In the genomic region with DNA sequence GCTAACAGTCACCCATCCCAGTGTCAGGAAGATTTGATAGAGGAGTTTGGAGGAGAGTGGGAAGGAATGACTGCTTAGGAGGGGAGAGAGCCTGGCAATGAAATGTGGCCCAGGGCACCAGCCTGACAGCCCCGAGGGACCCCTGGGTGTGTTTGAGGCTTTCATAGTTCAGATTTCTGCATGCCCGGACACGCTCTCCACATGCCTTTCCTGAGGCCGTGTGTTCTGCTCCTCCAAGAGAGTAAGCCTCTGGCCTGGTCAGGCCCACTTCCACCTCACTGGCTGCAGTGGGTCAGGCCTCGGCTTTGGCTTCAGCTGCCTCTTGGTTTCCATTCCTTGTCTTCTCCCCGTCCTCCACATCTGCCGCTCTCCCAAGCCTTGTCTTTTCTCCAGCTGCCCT, we compare ENCODE assay signal across 2 cellular contexts.
TF ChIP-seq lines count a peak whose summit lies in the region.

No MANE protein-coding gene starts in this region.

TF ChIP-seq in A549, 52 proteins besides CTCF, POLR2A, EP300 and RAD21 (continued from another document):
- no peak for TF ChIP-seq ZC3H11A (IDR thresholded peaks at IDR 0.05)
- no peak for TF ChIP-seq BHLHE40 (IDR thresholded peaks at IDR 0.05; ENCODE audit: low read depth, low read length)
- TF ChIP-seq, protein P1, sequence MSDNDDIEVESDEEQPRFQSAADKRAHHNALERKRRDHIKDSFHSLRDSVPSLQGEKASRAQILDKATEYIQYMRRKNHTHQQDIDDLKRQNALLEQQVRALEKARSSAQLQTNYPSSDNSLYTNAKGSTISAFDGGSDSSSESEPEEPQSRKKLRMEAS (IDR thresholded peaks at IDR 0.05), result no peak
- TF ChIP-seq EHF (CRISPR knock-in tag; IDR thresholded peaks at IDR 0.05), result no peak
- TF ChIP-seq, protein P2, sequence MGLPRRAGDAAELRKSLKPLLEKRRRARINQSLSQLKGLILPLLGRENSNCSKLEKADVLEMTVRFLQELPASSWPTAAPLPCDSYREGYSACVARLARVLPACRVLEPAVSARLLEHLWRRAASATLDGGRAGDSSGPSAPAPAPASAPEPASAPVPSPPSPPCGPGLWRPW (IDR thresholded peaks at IDR 0.05), result no peak
- TF ChIP-seq, protein P3, sequence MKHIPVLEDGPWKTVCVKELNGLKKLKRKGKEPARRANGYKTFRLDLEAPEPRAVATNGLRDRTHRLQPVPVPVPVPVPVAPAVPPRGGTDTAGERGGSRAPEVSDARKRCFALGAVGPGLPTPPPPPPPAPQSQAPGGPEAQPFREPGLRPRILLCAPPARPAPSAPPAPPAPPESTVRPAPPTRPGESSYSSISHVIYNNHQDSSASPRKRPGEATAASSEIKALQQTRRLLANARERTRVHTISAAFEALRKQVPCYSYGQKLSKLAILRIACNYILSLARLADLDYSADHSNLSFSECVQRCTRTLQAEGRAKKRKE (CRISPR knock-in tag; IDR thresholded peaks at IDR 0.05; ENCODE audit: low read depth), result no peak
- TF ChIP-seq, protein P4, sequence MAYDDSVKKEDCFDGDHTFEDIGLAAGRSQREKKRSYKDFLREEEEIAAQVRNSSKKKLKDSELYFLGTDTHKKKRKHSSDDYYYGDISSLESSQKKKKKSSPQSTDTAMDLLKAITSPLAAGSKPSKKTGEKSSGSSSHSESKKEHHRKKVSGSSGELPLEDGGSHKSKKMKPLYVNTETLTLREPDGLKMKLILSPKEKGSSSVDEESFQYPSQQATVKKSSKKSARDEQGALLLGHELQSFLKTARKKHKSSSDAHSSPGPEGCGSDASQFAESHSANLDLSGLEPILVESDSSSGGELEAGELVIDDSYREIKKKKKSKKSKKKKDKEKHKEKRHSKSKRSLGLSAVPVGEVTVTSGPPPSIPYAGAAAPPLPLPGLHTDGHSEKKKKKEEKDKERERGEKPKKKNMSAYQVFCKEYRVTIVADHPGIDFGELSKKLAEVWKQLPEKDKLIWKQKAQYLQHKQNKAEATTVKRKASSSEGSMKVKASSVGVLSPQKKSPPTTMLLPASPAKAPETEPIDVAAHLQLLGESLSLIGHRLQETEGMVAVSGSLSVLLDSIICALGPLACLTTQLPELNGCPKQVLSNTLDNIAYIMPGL (CRISPR knock-in tag; IDR thresholded peaks at IDR 0.05; ENCODE audit: borderline replicate concordance), result no peak
- TF ChIP-seq JUNB (IDR thresholded peaks at IDR 0.05), result no peak
- no peak for TF ChIP-seq PHF8 (IDR thresholded peaks at IDR 0.05; ENCODE audit: borderline replicate concordance, low read depth)
- no peak for TF ChIP-seq CBX2 (IDR thresholded peaks at IDR 0.05; ENCODE audit: borderline replicate concordance, low read depth)
- TF ChIP-seq NPAS2 (CRISPR knock-in tag; IDR thresholded peaks at IDR 0.05; ENCODE audit: borderline replicate concordance), result no peak
- no peak for TF ChIP-seq NR3C1 (IDR thresholded peaks at IDR 0.05)
TF ChIP-seq in A549: peak in this region for 0.

TF ChIP-seq in WTC11, 78 proteins besides CTCF, POLR2A, EP300 and RAD21 (continued from another document):
- TF ChIP-seq, protein P4 (CRISPR knock-in tag; IDR thresholded peaks at IDR 0.05), result no peak
- TF ChIP-seq CBFB (CRISPR knock-in tag; IDR thresholded peaks at IDR 0.05; ENCODE audit: low read depth), result no peak
- no peak for TF ChIP-seq FOXJ3 (CRISPR knock-in tag; IDR thresholded peaks at IDR 0.05; ENCODE audit: borderline replicate concordance)
- TF ChIP-seq, protein P5, sequence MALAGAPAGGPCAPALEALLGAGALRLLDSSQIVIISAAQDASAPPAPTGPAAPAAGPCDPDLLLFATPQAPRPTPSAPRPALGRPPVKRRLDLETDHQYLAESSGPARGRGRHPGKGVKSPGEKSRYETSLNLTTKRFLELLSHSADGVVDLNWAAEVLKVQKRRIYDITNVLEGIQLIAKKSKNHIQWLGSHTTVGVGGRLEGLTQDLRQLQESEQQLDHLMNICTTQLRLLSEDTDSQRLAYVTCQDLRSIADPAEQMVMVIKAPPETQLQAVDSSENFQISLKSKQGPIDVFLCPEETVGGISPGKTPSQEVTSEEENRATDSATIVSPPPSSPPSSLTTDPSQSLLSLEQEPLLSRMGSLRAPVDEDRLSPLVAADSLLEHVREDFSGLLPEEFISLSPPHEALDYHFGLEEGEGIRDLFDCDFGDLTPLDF (CRISPR knock-in tag; IDR thresholded peaks at IDR 0.05), result no peak
- no peak for TF ChIP-seq TP53 (CRISPR knock-in tag; IDR thresholded peaks at IDR 0.05)
- TF ChIP-seq ZNF121 (CRISPR knock-in tag; IDR thresholded peaks at IDR 0.05), result no peak
- TF ChIP-seq, protein P6, sequence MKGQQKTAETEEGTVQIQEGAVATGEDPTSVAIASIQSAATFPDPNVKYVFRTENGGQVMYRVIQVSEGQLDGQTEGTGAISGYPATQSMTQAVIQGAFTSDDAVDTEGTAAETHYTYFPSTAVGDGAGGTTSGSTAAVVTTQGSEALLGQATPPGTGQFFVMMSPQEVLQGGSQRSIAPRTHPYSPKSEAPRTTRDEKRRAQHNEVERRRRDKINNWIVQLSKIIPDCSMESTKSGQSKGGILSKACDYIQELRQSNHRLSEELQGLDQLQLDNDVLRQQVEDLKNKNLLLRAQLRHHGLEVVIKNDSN (CRISPR knock-in tag; IDR thresholded peaks at IDR 0.05), result no peak
- TF ChIP-seq, protein P7, sequence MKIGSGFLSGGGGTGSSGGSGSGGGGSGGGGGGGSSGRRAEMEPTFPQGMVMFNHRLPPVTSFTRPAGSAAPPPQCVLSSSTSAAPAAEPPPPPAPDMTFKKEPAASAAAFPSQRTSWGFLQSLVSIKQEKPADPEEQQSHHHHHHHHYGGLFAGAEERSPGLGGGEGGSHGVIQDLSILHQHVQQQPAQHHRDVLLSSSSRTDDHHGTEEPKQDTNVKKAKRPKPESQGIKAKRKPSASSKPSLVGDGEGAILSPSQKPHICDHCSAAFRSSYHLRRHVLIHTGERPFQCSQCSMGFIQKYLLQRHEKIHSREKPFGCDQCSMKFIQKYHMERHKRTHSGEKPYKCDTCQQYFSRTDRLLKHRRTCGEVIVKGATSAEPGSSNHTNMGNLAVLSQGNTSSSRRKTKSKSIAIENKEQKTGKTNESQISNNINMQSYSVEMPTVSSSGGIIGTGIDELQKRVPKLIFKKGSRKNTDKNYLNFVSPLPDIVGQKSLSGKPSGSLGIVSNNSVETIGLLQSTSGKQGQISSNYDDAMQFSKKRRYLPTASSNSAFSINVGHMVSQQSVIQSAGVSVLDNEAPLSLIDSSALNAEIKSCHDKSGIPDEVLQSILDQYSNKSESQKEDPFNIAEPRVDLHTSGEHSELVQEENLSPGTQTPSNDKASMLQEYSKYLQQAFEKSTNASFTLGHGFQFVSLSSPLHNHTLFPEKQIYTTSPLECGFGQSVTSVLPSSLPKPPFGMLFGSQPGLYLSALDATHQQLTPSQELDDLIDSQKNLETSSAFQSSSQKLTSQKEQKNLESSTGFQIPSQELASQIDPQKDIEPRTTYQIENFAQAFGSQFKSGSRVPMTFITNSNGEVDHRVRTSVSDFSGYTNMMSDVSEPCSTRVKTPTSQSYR (CRISPR knock-in tag; IDR thresholded peaks at IDR 0.05), result no peak
- no peak for TF ChIP-seq SOX15 (CRISPR knock-in tag; IDR thresholded peaks at IDR 0.05)
- no peak for TF ChIP-seq FOXK1 (CRISPR knock-in tag; IDR thresholded peaks at IDR 0.05)
- TF ChIP-seq ZNF317 (CRISPR knock-in tag; IDR thresholded peaks at IDR 0.05; ENCODE audit: borderline replicate concordance, low read depth), result no peak
- TF ChIP-seq FOXP1 (CRISPR knock-in tag; IDR thresholded peaks at IDR 0.05; ENCODE audit: borderline replicate concordance), result no peak
TF ChIP-seq in WTC11: peak in this region for 0.
